In genomic region chr4:20422398-20422797, GRCh38 we compare ENCODE assay signal across 8 cellular contexts.
A peak's percentile ranks its signal among the peaks of the same experiment; 100 is the strongest.
DNase-seq lines count a peak whose midpoint lies in the region; ATAC-seq, FAIRE-seq and TF ChIP-seq lines count a peak whose summit lies in the region.

No MANE protein-coding gene starts in this region.

- H3K27me3 ChIP-seq in PC-9 (ENCODE audit: insufficient read depth, low read depth) (no peaks in the 10 kb centered on the region), GM12878 (replicated peaks in 1 of 2; ENCODE audit: control insufficient read depth in 2 of 2, insufficient read depth in 2 of 2, low read length in 1 of 2) (no peaks in the 10 kb centered on the region), keratinocyte (ENCODE audit: control insufficient read depth, extremely low read depth, insufficient read depth, low read length) (no peaks in the 10 kb centered on the region)

- H3K27ac ChIP-seq in PC-9: no peak overlapping the region
- H3K27ac ChIP-seq in GM12878 (ENCODE audit: control insufficient read depth, insufficient read depth): no peak overlapping the region
- no peak overlapping the region for H3K27ac ChIP-seq in keratinocyte (ENCODE audit: control insufficient read depth, insufficient read depth, low read length)

- no peaks in the 10 kb centered on the region for H3K36me3 ChIP-seq in PC-9 (ENCODE audit: low read depth)
- H3K36me3 ChIP-seq in GM12878 (ENCODE audit: control insufficient read depth in 2 of 2, insufficient read depth in 2 of 2, low read length in 1 of 2): no peaks in the 10 kb centered on the region
- no peaks in the 10 kb centered on the region for H3K36me3 ChIP-seq in keratinocyte (ENCODE audit: control insufficient read depth in 2 of 2, extremely low read depth in 1 of 2, insufficient read depth in 2 of 2, low read length in 2 of 2)

- SMC1A ChIA-PET in GM12878 (lab: Charles Lee; ENCODE audit: uncharacterized antibody, unreplicated experiment): interaction anchor here (0.6 to 1.9 kb wide), 5 partner anchors 27 to 329 kb away, joined by 3 to 10 read pairs (median 3); no protein-coding TSS in a partner anchor

- H3K9me2 ChIP-seq in PC-9 (ENCODE audit: insufficient read depth): no peaks in the 10 kb centered on the region

- peak; percentile 46 for TF ChIP-seq CTCF in PC-9 (conservative IDR thresholded peaks at IDR 0.05)
- peak; percentile 35 to 61 (median 37) for TF ChIP-seq CTCF in GM12878 (IDR thresholded peaks at IDR 0.05 in 2 of 3, conservative IDR thresholded peaks at IDR 0.05 in 1 of 3; ENCODE audit: control insufficient read depth in 2 of 3, extremely low read depth in 1 of 3, insufficient read depth in 1 of 3, low read depth in 3 of 3, low read length in 3 of 3)
- TF ChIP-seq CTCF in keratinocyte (optimal IDR thresholded peaks at IDR 0.05 in 1 of 3, IDR thresholded peaks at IDR 0.05 in 1 of 3, conservative IDR thresholded peaks at IDR 0.05 in 1 of 3; ENCODE audit: extremely low read depth in 1 of 3, insufficient read depth in 2 of 3, low read length in 3 of 3): peak; percentile 49 to 57 (median 57)

- H3K4me3 ChIP-seq in PC-9: no peak overlapping the region
- no peak overlapping the region for H3K4me3 ChIP-seq in GM12878
- no peak overlapping the region for H3K4me3 ChIP-seq in keratinocyte (ENCODE audit: control insufficient read depth in 2 of 3, extremely low read depth in 1 of 3, insufficient read depth in 2 of 3, low read depth in 1 of 3, low read length in 3 of 3)

- POLR2A ChIA-PET in PC-9 (lab: Charles Lee; ENCODE audit: unreplicated experiment) (no interaction called here), GM12878 (lab: Charles Lee) (no interaction called here)

- no peaks in the 10 kb centered on the region for H3F3A ChIP-seq in PC-9 (ENCODE audit: insufficient read depth, low read depth)

- BruUV-seq in PC-9 (replicated peaks; lab: Mats Ljungman, UMichigan): no TSS peak
- no TSS peak for BruUV-seq in GM12878 (replicated peaks; lab: Mats Ljungman, UMichigan)

- in situ Hi-C loops in GM12878 (cut with MboI): loop anchor here (5.0 to 25.0 kb wide), 3 partner anchors 265 to 1735 kb away; no protein-coding TSS in a partner anchor

- no peaks in the 10 kb centered on the region for H3K9me1 ChIP-seq in keratinocyte (ENCODE audit: control insufficient read depth, extremely low read depth, insufficient read depth, low read length)

- peak; percentile 65 for ATAC-seq in GM21825 (IDR thresholded peaks at IDR 0.05; ENCODE audit: unreplicated experiment)
- peak; percentile 79 for ATAC-seq in GM12878
- ATAC-seq in stimulated activated naive CD8-positive, alpha-beta T cell treated with anti-CD3 and anti-CD28 coated beads, Interleukin-15, Interleukin-2, amounts not matched to agents 100 U/mL and 50 U/mL, for 24 hours: peak; percentile 59

- FAIRE-seq in GM12878 (lab: Jason Lieb, UNC) (peak; percentile 23), keratinocyte (lab: Jason Lieb, UNC) (no peak)

- no peaks in the 10 kb centered on the region for H4K20me1 ChIP-seq in PC-9 (ENCODE audit: insufficient read depth)
- H4K20me1 ChIP-seq in GM12878 (ENCODE audit: control insufficient read depth, insufficient read depth): no peaks in the 10 kb centered on the region
- no peaks in the 10 kb centered on the region for H4K20me1 ChIP-seq in keratinocyte (ENCODE audit: control insufficient read depth, extremely low read depth, insufficient read depth, low read length)

- CTCF ChIA-PET in PC-9 (lab: Charles Lee): interaction anchor here (0.7 kb wide), 1 partner anchor 139 kb away, joined by 3 read pairs; no protein-coding TSS in a partner anchor
- CTCF ChIA-PET in GM12878 (lab: Yijun Ruan, JAX): interaction anchor here (0.7 to 3.2 kb wide), 6 partner anchors 20 to 338 kb away, joined by 3 to 17 read pairs (median 6); no protein-coding TSS in a partner anchor

- 2% methylated on average over 2 of the region's 2 CpGs for WGBS in GM12878 (ENCODE audit: insufficient coverage, insufficient replicate concordance, low lambda C conversion rate, missing lambda C conversion rate)

- no peak overlapping the region for H2AFZ ChIP-seq in PC-9
- H2AFZ ChIP-seq in GM12878 (ENCODE audit: control insufficient read depth, low read depth, low read length): no peak overlapping the region
- no peak overlapping the region for H2AFZ ChIP-seq in keratinocyte (ENCODE audit: control insufficient read depth, low read length)

- peak; percentile 6 for DNase-seq in NCI-H345 treated with DMSO at 0.1 percent for 48 hours (lab: John Stamatoyannopoulos, UW; ENCODE audit: unreplicated experiment)
- DNase-seq in NCI-H345 (lab: John Stamatoyannopoulos, UW): no peak
- peak in 57 of 76 experiments; percentile 0 to 74 (median 12) for DNase-seq in HUDEP-2 (lab: John Stamatoyannopoulos, UW; ENCODE audit: unreplicated experiment in 76 of 76)
- peak in 1 of 2 experiments; percentile 56 for DNase-seq in PC-9
- no peak for DNase-seq in GM12878 (ENCODE audit: low read depth, low spot score)
- DNase-seq in keratinocyte (ENCODE audit: low read depth, low spot score): peak; percentile 28
- DNase-seq in stimulated activated naive CD8-positive, alpha-beta T cell treated with anti-CD3 and anti-CD28 coated beads, Interleukin-15, Interleukin-2, amounts not matched to agents 100 U/mL and 50 U/mL, for 24 hours: peak; percentile 38

- H3K79me2 ChIP-seq in PC-9 (ENCODE audit: low read depth): no peaks in the 10 kb centered on the region
- H3K79me2 ChIP-seq in GM12878 (ENCODE audit: control insufficient read depth, insufficient read depth, low read length): no peaks in the 10 kb centered on the region
- no peaks in the 10 kb centered on the region for H3K79me2 ChIP-seq in keratinocyte (ENCODE audit: control insufficient read depth, insufficient read depth, low read length)

- RAD21 ChIA-PET in GM12878 (lab: Charles Lee; ENCODE audit: unreplicated experiment): interaction anchor here (1.0 kb wide), 1 partner anchor 263 kb away, joined by 3 read pairs; no protein-coding TSS in a partner anchor

- H3K9ac ChIP-seq in GM12878 (ENCODE audit: control insufficient read depth, insufficient read depth, low read length): no peak overlapping the region
- no peak overlapping the region for H3K9ac ChIP-seq in keratinocyte (ENCODE audit: control insufficient read depth, extremely low read depth, insufficient read depth, low read length)

- no peak for TF ChIP-seq EP300 in GM12878 (IDR thresholded peaks at IDR 0.05; ENCODE audit: borderline replicate concordance in 1 of 2, control insufficient read depth in 1 of 2, low read depth in 2 of 2, low read length in 2 of 2)

- H3K4me1 ChIP-seq in PC-9 (replicated peaks; ENCODE audit: insufficient read depth) (no peaks in the 10 kb centered on the region), GM12878 (ENCODE audit: control insufficient read depth, insufficient read depth, low read length) (no peaks in the 10 kb centered on the region), keratinocyte (ENCODE audit: control insufficient read depth, extremely low read depth, insufficient read depth, low read length) (no peaks in the 10 kb centered on the region)

- dilution Hi-C loops in keratinocyte (cut with MboI; ENCODE audit: extremely low pct_ligation_motif_present, low sequenced_read_pairs): no loop called here

- TF ChIP-seq POLR2A in GM12878 (IDR thresholded peaks at IDR 0.05; ENCODE audit: low read depth, low read length): no peak

- intact Hi-C loops in PC-9 (cut with micrococcal nuclease; ENCODE audit: unreplicated experiment): loop anchor here (1.0 to 5.0 kb wide), 3 partner anchors 122 to 1735 kb away; no protein-coding TSS in a partner anchor
- intact Hi-C loops in GM12878 (cut with micrococcal nuclease; ENCODE audit: unreplicated experiment): loop anchor here (1.0 to 10.0 kb wide), 6 partner anchors 110 to 1738 kb away; no protein-coding TSS in a partner anchor

- peak; percentile 49 for TF ChIP-seq RAD21 in GM12878 (IDR thresholded peaks at IDR 0.05; ENCODE audit: insufficient read depth, low read depth, low read length)

- no peaks in the 10 kb centered on the region for H3K9me3 ChIP-seq in PC-9 (ENCODE audit: insufficient read depth, low read depth)
- H3K9me3 ChIP-seq in GM12878 (replicated peaks; ENCODE audit: control insufficient read depth, insufficient read depth, low read length): no peaks in the 10 kb centered on the region
- H3K9me3 ChIP-seq in keratinocyte (ENCODE audit: control insufficient read depth, low read depth, low read length): no peaks in the 10 kb centered on the region

- H3K4me2 ChIP-seq in PC-9: no peak overlapping the region
- no peak overlapping the region for H3K4me2 ChIP-seq in GM12878 (ENCODE audit: control insufficient read depth, insufficient read depth)
- H3K4me2 ChIP-seq in keratinocyte (ENCODE audit: control insufficient read depth, extremely low read depth, insufficient read depth, low read depth, low read length): no peak overlapping the region

TF ChIP-seq in GM12878, 131 proteins besides CTCF, POLR2A, EP300 and RAD21 (continues in another document):
- TF ChIP-seq YY1 (IDR thresholded peaks at IDR 0.05; ENCODE audit: low read depth, low read length) (0 out of 2 replicates have a peak, but pooled peaks have one; percentile 44), SMC3 (IDR thresholded peaks at IDR 0.05; ENCODE audit: borderline replicate concordance, low read length) (peak; percentile 47)

Comparison
In these comparisons a context has a peak if more than half of its experiments do, and no peak if none do; other contexts are left out.
1. DNase-seq: peak in NCI-H345 treated with DMSO at 0.1 percent for 48 hours (single experiment), HUDEP-2 (57 of 76), keratinocyte (single experiment) and stimulated activated naive CD8-positive, alpha-beta T cell treated with anti-CD3 and anti-CD28 coated beads, Interleukin-15, Interleukin-2, amounts not matched to agents 100 U/mL and 50 U/mL, for 24 hours (single experiment); none in NCI-H345 (single experiment) and GM12878 (single experiment).
2. Peak in every context shown above with its lines, with median percentiles within 50 percentile points of each other: ATAC-seq and CTCF ChIP-seq.